In genomic region chr6:63598251-63599036, GRCh38 we compare ENCODE assay signal across 1 cellular context.
A peak's percentile ranks its signal among the peaks of the same experiment; 100 is the strongest.
TF ChIP-seq lines count a peak whose summit lies in the region.

No MANE protein-coding gene starts in this region.

TF ChIP-seq in HepG2, 621 proteins besides CTCF, POLR2A, EP300 and RAD21 (continued from another document and continues in another):
- TF ChIP-seq ZBTB40 (IDR thresholded peaks at IDR 0.05): no peak
- TF ChIP-seq ZBTB40 (CRISPR knock-in tag; IDR thresholded peaks at IDR 0.05): 0 out of 2 replicates have a peak, but pooled peaks have one; percentile 48
- no peak for TF ChIP-seq MNT (IDR thresholded peaks at IDR 0.05)
- no peak for TF ChIP-seq MLLT10 (CRISPR knock-in tag; IDR thresholded peaks at IDR 0.05)
- TF ChIP-seq ZNF781 (CRISPR knock-in tag; IDR thresholded peaks at IDR 0.05; ENCODE audit: borderline replicate concordance, not compliant biosample characterization): peak; percentile 48
- TF ChIP-seq KLF6 (CRISPR knock-in tag; IDR thresholded peaks at IDR 0.05): peak; percentile 72; the same call in 1 of the 2 replicates
- peak; percentile 62; the same call in 1 of the 2 replicates for TF ChIP-seq ZNF292 (CRISPR knock-in tag; IDR thresholded peaks at IDR 0.05; ENCODE audit: borderline replicate concordance, low read depth)
- peak; percentile 76; the same call in 1 of the 2 replicates for TF ChIP-seq ZNF597 (CRISPR knock-in tag; IDR thresholded peaks at IDR 0.05)
- no peak for TF ChIP-seq XBP1 (CRISPR knock-in tag; IDR thresholded peaks at IDR 0.05)
- TF ChIP-seq CCAR2 (optimal IDR thresholded peaks at IDR 0.05; ENCODE audit: low read depth, low read length): no peak
- TF ChIP-seq ZBED4 (CRISPR knock-in tag; IDR thresholded peaks at IDR 0.05; ENCODE audit: borderline replicate concordance): no peak
- no peak for TF ChIP-seq ZMAT3 (CRISPR knock-in tag; conservative IDR thresholded peaks at IDR 0.05)
- peak; percentile 54; the same call in 1 of the 2 replicates for TF ChIP-seq ARID4A (CRISPR knock-in tag; IDR thresholded peaks at IDR 0.05; ENCODE audit: borderline replicate concordance)
- TF ChIP-seq ZNF878 (CRISPR knock-in tag; IDR thresholded peaks at IDR 0.05): no peak
- no peak for TF ChIP-seq ZHX2 (IDR thresholded peaks at IDR 0.05; ENCODE audit: low read depth)
- TF ChIP-seq ZHX2 (CRISPR knock-in tag; IDR thresholded peaks at IDR 0.05; ENCODE audit: borderline replicate concordance): no peak; the same call in 1 of the 2 replicates
- no peak for TF ChIP-seq SOX13 (IDR thresholded peaks at IDR 0.05)
- peak in 1 of 2 experiments; percentile 61; a peak in 2 of 4 replicates for TF ChIP-seq SOX13 (CRISPR knock-in tag; conservative IDR thresholded peaks at IDR 0.05 in 1 of 2, IDR thresholded peaks at IDR 0.05 in 1 of 2)
- TF ChIP-seq ZNF30 (CRISPR knock-in tag; IDR thresholded peaks at IDR 0.05): no peak
- TF ChIP-seq ZFP62 (CRISPR knock-in tag; IDR thresholded peaks at IDR 0.05): no peak
